In the genomic region with DNA sequence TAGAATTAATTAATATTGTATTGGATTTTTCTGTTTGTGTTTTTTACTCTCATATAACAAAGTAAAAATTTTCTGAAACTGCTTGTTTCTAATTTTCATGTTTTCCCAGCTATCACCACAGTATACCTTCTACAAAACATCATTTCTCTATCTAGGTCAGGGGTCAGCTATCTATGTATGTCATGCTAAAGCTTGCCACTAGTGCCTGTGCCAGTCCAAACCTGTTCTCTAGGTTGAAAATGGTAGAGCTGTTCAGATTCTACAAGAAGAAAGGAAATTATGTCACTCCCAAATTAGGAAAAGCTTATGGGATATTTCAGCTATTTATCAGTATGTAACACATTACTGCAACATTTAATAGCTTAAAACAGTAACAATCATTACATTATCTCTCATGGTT, we compare ENCODE assay signal across 1 cellular context.
TF ChIP-seq lines count a peak whose summit lies in the region.

No MANE protein-coding gene starts in this region.

TF ChIP-seq in HCT116, 20 proteins besides CTCF, POLR2A, EP300 and RAD21 (continued from another document):
- TF ChIP-seq, protein P1, sequence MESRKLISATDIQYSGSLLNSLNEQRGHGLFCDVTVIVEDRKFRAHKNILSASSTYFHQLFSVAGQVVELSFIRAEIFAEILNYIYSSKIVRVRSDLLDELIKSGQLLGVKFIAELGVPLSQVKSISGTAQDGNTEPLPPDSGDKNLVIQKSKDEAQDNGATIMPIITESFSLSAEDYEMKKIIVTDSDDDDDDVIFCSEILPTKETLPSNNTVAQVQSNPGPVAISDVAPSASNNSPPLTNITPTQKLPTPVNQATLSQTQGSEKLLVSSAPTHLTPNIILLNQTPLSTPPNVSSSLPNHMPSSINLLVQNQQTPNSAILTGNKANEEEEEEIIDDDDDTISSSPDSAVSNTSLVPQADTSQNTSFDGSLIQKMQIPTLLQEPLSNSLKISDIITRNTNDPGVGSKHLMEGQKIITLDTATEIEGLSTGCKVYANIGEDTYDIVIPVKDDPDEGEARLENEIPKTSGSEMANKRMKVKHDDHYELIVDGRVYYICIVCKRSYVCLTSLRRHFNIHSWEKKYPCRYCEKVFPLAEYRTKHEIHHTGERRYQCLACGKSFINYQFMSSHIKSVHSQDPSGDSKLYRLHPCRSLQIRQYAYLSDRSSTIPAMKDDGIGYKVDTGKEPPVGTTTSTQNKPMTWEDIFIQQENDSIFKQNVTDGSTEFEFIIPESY (IDR thresholded peaks at IDR 0.05; ENCODE audit: extremely low read depth, insufficient replicate concordance, low read length) = no peak
- TF ChIP-seq JUND (IDR thresholded peaks at IDR 0.05) (no peak), POLR2AphosphoS5 (IDR thresholded peaks at IDR 0.05; ENCODE audit: low read depth, low read length) (no peak)
